In the genomic region with DNA sequence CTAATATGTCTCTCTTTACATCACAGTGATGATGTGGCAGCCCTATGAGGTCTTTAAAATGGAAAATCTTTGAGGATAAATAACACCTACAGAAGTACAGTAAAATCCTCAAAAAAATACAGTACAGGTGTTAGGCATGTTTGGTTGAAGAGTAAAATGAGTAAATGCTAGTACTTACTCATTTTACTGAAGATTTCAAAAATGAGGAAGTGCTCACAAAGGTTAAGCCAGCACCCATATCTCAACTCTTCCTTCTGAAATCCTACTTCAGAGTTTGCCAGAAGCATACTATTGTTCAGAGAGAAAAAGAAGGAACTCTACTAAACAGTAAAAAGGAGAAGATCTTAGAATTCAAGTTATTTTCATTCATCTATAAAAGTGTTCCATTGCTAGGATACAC, we compare ENCODE assay signal across 11 cellular contexts.
DNase-seq lines count a peak whose midpoint lies in the region; ATAC-seq and TF ChIP-seq lines count a peak whose summit lies in the region.
"Had no signal": no experiment of that assay in that cellular context is flagged by ENCODE, and none has a peak within 500 bp of the region (broad histone marks: within the 10 kb centered on the region; RNA-seq: fewer than 3 reads in every experiment).

No MANE protein-coding gene starts in this region.

- H3K27ac ChIP-seq in endodermal cell (ENCODE audit: low read depth, low read length): no peak overlapping the region
- 0 out of 4 replicates have a peak overlapping the region, but pooled peaks of 1 of the 2 experiments have one; percentile 19 for H3K27ac ChIP-seq in SK-N-SH (ENCODE audit: low read depth in 2 of 2, low read length in 1 of 2)
- H3K27ac ChIP-seq: BLaER1, parathyroid adenoma had no signal

- peaks cover 86% of the 10 kb centered on the region for H3K79me2 ChIP-seq in SK-N-SH (ENCODE audit: insufficient read depth)

- H3K36me3 ChIP-seq in endodermal cell (ENCODE audit: control insufficient read depth, insufficient read depth, low read length) (peaks cover 72% of the 10 kb centered on the region), SK-N-SH (replicated peaks in 1 of 2; ENCODE audit: control insufficient read depth in 1 of 2, insufficient read depth in 2 of 2, low read length in 1 of 2) (peaks cover 38 to 52% of the 10 kb centered on the region in 2 experiments)
- H3K36me3 ChIP-seq: BLaER1 had no signal

- no peak for TF ChIP-seq RAD21 in SK-N-SH (IDR thresholded peaks at IDR 0.05; ENCODE audit: low read length)

- H3K9me3 Mint-ChIP-seq in mesothelial cell of epicardium (no peaks in the 10 kb centered on the region), endodermal cell (no peaks in the 10 kb centered on the region)

- H3K4me1 ChIP-seq in endodermal cell (ENCODE audit: control insufficient read depth, insufficient read depth, low read length): peaks cover 5% of the 10 kb centered on the region
- peaks cover 0 to 5% of the 10 kb centered on the region in 2 experiments; a peak in 3 of 4 replicates for H3K4me1 ChIP-seq in SK-N-SH (ENCODE audit: control insufficient read depth in 1 of 2, insufficient read depth in 2 of 2, low read depth in 1 of 2, low read length in 1 of 2)
- H3K4me1 ChIP-seq: BLaER1, parathyroid adenoma had no signal

- CTCF ChIA-PET in SK-N-SH (lab: Yijun Ruan, JAX): interaction anchor here (1.7 kb wide), 1 partner anchor 31 kb away, joined by 5 read pairs; no protein-coding TSS in a partner anchor

- H3K9me3 ChIP-seq in endodermal cell (ENCODE audit: control insufficient read depth, low read length) (no peaks in the 10 kb centered on the region), SK-N-SH (no peaks in the 10 kb centered on the region)

- peak; percentile 26 for ATAC-seq in GM21360 (IDR thresholded peaks at IDR 0.05; ENCODE audit: unreplicated experiment)

- POLR2A ChIA-PET in SK-N-SH (lab: Yijun Ruan, JAX): no interaction called here

- peaks cover 25% of the 10 kb centered on the region for H3K4me1 Mint-ChIP-seq in mesothelial cell of epicardium
- peaks cover 10% of the 10 kb centered on the region for H3K4me1 Mint-ChIP-seq in endodermal cell

- H3F3A ChIP-seq in SK-N-SH (replicated peaks; ENCODE audit: insufficient read depth): peaks cover 26% of the 10 kb centered on the region

- TF ChIP-seq EP300 in SK-N-SH (IDR thresholded peaks at IDR 0.05; ENCODE audit: borderline replicate concordance in 1 of 2, low read depth in 1 of 2, low read length in 1 of 2): no peak

- H3K4me3 ChIP-seq in endodermal cell (ENCODE audit: low read length): no peak overlapping the region
- no peak overlapping the region for H3K4me3 ChIP-seq in SK-N-SH (ENCODE audit: low read depth in 2 of 2, low read length in 1 of 2)
- H3K4me3 ChIP-seq: BLaER1 had no signal

- H3K27me3 Mint-ChIP-seq in mesothelial cell of epicardium (ENCODE audit: low read depth): no peaks in the 10 kb centered on the region
- H3K27me3 Mint-ChIP-seq in endodermal cell (ENCODE audit: insufficient read depth): peaks cover 39% of the 10 kb centered on the region

- H3K27me3 ChIP-seq in endodermal cell (ENCODE audit: control insufficient read depth, insufficient read depth, low read length, poor library complexity, severe bottlenecking) (no peaks in the 10 kb centered on the region), SK-N-SH (ENCODE audit: insufficient read depth) (no peaks in the 10 kb centered on the region)

- H3K36me3 Mint-ChIP-seq in mesothelial cell of epicardium (peaks cover 29% of the 10 kb centered on the region), endodermal cell (ENCODE audit: low read depth) (peaks cover 25% of the 10 kb centered on the region)

- H3K9me2 ChIP-seq in SK-N-SH: no peaks in the 10 kb centered on the region

- no peaks in the 10 kb centered on the region for H4K20me1 ChIP-seq in SK-N-SH (ENCODE audit: insufficient read depth)
- H4K20me1 ChIP-seq: BLaER1 had no signal

- TF ChIP-seq CTCF in mesothelial cell of epicardium (IDR thresholded peaks at IDR 0.05; ENCODE audit: unreplicated experiment) (no peak), endodermal cell (conservative IDR thresholded peaks at IDR 0.05) (no peak), SK-N-SH (IDR thresholded peaks at IDR 0.05) (no peak)

- H2AFZ ChIP-seq in SK-N-SH (ENCODE audit: low read depth): no peak overlapping the region
- H2AFZ ChIP-seq: parathyroid adenoma had no signal

- peak overlapping the region; percentile 35 for H3K27ac Mint-ChIP-seq in mesothelial cell of epicardium
- no peak overlapping the region for H3K27ac Mint-ChIP-seq in endodermal cell

- H3K4me3 Mint-ChIP-seq in mesothelial cell of epicardium (no peak overlapping the region), endodermal cell (no peak overlapping the region)

- no peak overlapping the region for H3K4me2 ChIP-seq in SK-N-SH
- H3K4me2 ChIP-seq: BLaER1 had no signal

- peak; percentile 12 to 42 for DNase-seq in AML-193 (lab: John Stamatoyannopoulos, UW)
- peak; percentile 65 for DNase-seq in OCI-M1 (lab: John Stamatoyannopoulos, UW)
- no peak for DNase-seq in mesothelial cell of epicardium (ENCODE audit: low spot score in 2 of 2, unreplicated experiment in 2 of 2)
- no peak for DNase-seq in DMS53 treated with DMSO at 0.1 percent for 48 hours (lab: John Stamatoyannopoulos, UW; ENCODE audit: unreplicated experiment)
- no peak for DNase-seq in endodermal cell
- no peak for DNase-seq in SK-N-SH
- no peak for DNase-seq in NCI-H2196 (lab: John Stamatoyannopoulos, UW; ENCODE audit: unreplicated experiment)
- DNase-seq: NCI-H526 treated with DMSO at 0.1 percent for 48 hours had no signal

- H3K9ac ChIP-seq in endodermal cell (ENCODE audit: extremely low read depth, low read length, poor library complexity, severe bottlenecking) (no peak overlapping the region), SK-N-SH (no peak overlapping the region)
- H3K9ac ChIP-seq: BLaER1, parathyroid adenoma had no signal

TF ChIP-seq in SK-N-SH, 30 proteins besides CTCF, POLR2A, EP300 and RAD21 (continues in another document):
- TF ChIP-seq YY1 (IDR thresholded peaks at IDR 0.05; ENCODE audit: low read depth) (no peak), IRF3 (IDR thresholded peaks at IDR 0.05; ENCODE audit: low read depth, low read length) (no peak), NFIC (IDR thresholded peaks at IDR 0.05; ENCODE audit: borderline replicate concordance) (no peak), TEAD4 (IDR thresholded peaks at IDR 0.05; ENCODE audit: borderline replicate concordance, insufficient read depth) (no peak), SMC3 (IDR thresholded peaks at IDR 0.05; ENCODE audit: low read depth, low read length) (no peak), GABPA (IDR thresholded peaks at IDR 0.05; ENCODE audit: low read depth) (no peak), MAX (IDR thresholded peaks at IDR 0.05; ENCODE audit: low read depth) (no peak), GATA2 (CRISPR knock-in tag; IDR thresholded peaks at IDR 0.05) (no peak), POLR2AphosphoS5 (IDR thresholded peaks at IDR 0.05; ENCODE audit: low read depth, low read length) (no peak), JUND (IDR thresholded peaks at IDR 0.05) (no peak)
- TF ChIP-seq, protein P1, sequence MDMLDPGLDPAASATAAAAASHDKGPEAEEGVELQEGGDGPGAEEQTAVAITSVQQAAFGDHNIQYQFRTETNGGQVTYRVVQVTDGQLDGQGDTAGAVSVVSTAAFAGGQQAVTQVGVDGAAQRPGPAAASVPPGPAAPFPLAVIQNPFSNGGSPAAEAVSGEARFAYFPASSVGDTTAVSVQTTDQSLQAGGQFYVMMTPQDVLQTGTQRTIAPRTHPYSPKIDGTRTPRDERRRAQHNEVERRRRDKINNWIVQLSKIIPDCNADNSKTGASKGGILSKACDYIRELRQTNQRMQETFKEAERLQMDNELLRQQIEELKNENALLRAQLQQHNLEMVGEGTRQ (IDR thresholded peaks at IDR 0.05; ENCODE audit: borderline replicate concordance, low read depth, low read length): no peak
- TF ChIP-seq, protein P2, sequence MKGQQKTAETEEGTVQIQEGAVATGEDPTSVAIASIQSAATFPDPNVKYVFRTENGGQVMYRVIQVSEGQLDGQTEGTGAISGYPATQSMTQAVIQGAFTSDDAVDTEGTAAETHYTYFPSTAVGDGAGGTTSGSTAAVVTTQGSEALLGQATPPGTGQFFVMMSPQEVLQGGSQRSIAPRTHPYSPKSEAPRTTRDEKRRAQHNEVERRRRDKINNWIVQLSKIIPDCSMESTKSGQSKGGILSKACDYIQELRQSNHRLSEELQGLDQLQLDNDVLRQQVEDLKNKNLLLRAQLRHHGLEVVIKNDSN (IDR thresholded peaks at IDR 0.05; ENCODE audit: borderline replicate concordance, low read depth): no peak

Comparison
In these comparisons a context has a peak if more than half of its experiments do, and no peak if none do; other contexts are left out.
1. DNase-seq: peak in AML-193 (2 of 2) and OCI-M1 (single experiment); none in mesothelial cell of epicardium (0 of 2), DMS53 treated with DMSO at 0.1 percent for 48 hours (single experiment), endodermal cell (single experiment), SK-N-SH (single experiment) and NCI-H2196 (single experiment).